13 cellular contexts compared by ENCODE assay signal in the genomic region with DNA sequence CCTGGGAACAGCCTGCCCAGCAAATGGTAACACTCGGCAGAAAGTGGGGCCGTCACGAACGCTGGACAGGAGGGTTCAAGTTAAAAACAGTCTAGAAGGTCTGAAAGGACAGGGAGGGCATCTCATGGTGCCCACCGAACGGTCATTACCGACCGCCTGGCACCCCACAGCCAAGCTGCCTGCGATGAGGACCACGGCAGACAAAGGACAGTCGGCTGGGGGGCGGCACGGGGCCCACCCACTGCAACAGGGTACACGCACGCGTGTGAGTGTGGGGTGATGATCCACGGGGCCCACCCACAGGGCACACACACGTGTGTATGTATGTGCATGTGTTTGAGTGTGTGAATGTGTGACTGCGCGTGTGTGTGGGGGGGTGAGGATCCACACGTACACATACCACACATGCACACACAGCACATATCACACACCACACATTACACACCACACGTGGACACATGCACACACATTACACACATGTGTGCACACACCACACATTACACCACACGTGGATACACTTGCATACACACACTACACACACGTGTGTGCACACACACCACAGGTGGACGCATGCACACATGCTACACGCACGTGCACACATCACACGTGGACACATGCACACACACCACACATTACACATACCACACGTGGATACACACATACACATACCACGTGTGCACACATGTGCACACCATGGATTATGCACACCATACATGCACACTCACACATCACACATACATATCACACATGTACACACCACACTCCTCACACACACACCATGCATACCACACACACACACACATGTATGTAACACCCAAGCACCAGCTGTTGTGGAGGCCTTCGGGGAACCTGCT.
DNase-seq lines count a peak whose midpoint lies in the region; ATAC-seq and TF ChIP-seq lines count a peak whose summit lies in the region.
"Had no signal": no experiment of that assay in that cellular context is flagged by ENCODE, and none has a peak within 500 bp of the region (broad histone marks: within the 10 kb centered on the region; RNA-seq: fewer than 3 reads in every experiment).

No MANE protein-coding gene starts in this region.

- no peak for DNase-seq in activated CD4-positive, alpha-beta T cell treated with anti-CD3 and anti-CD28 coated beads, Interleukin-2, amount 10 ng/mL, durations not matched to agents 24 days and 14 days
- DNase-seq in activated CD4-positive, alpha-beta T cell treated with anti-CD3 and anti-CD28 coated beads, Interleukin-2, amount 50 U/mL, for 4 hours, result no peak
- peak in 3 of 34 experiments; percentile 4 to 22 (median 11) for DNase-seq in T-cell
- DNase-seq in fibroblast of lung (ENCODE audit: low read depth in 2 of 2), result no peak
- no peak for DNase-seq in stimulated activated effector memory CD8-positive, alpha-beta T cell treated with anti-CD3 and anti-CD28 coated beads, Interleukin-12 subunit alpha, Interleukin-12 subunit beta, amount 100 ng/mL, for 72 hours (ENCODE audit: low spot score in 2 of 2)
- DNase-seq in NAMALWA (ENCODE audit: low spot score), result no peak

- peak overlapping the region; percentile 98 for H3K27ac Mint-ChIP-seq in activated CD4-positive, alpha-beta T cell treated with anti-CD3 and anti-CD28 coated beads, Interleukin-2, amount 10 ng/mL, durations not matched to agents 24 days and 14 days
- peak overlapping the region; percentile 97 to 99 for H3K27ac Mint-ChIP-seq in T-cell
- H3K27ac Mint-ChIP-seq in stimulated activated effector memory CD8-positive, alpha-beta T cell treated with anti-CD3 and anti-CD28 coated beads, Interleukin-12 subunit alpha, Interleukin-12 subunit beta, amount 100 ng/mL, for 72 hours, result peak overlapping the region; percentile 90
- H3K27ac Mint-ChIP-seq: HFFc6 had no signal

- no peaks in the 10 kb centered on the region for H3K27me3 Mint-ChIP-seq in activated CD4-positive, alpha-beta T cell treated with anti-CD3 and anti-CD28 coated beads, Interleukin-2, amount 10 ng/mL, durations not matched to agents 24 days and 14 days
- H3K27me3 Mint-ChIP-seq in T-cell, result peaks cover 0 to 1% of the 10 kb centered on the region in 2 donors

- no peaks in the 10 kb centered on the region for H3K4me1 ChIP-seq in fibroblast of lung (ENCODE audit: control insufficient read depth, extremely low read depth, insufficient read depth, low read length)
- H3K4me1 ChIP-seq: A549, psoas muscle had no signal

- peak overlapping the region; percentile 82 for H3K4me3 Mint-ChIP-seq in activated CD4-positive, alpha-beta T cell treated with anti-CD3 and anti-CD28 coated beads, Interleukin-2, amount 10 ng/mL, durations not matched to agents 24 days and 14 days
- H3K4me3 Mint-ChIP-seq in T-cell, result peak overlapping the region; percentile 79 to 82 (median 79)
- H3K4me3 Mint-ChIP-seq in stimulated activated effector memory CD8-positive, alpha-beta T cell treated with anti-CD3 and anti-CD28 coated beads, Interleukin-12 subunit alpha, Interleukin-12 subunit beta, amount 100 ng/mL, for 72 hours, result peak overlapping the region; percentile 75
- H3K4me3 Mint-ChIP-seq: HFFc6 had no signal

- no peaks in the 10 kb centered on the region for H3K27me3 ChIP-seq in fibroblast of lung (ENCODE audit: control insufficient read depth, insufficient read depth, low read length)
- H3K27me3 ChIP-seq: ascending aorta, esophagus muscularis mucosa had no signal

- H2AFZ ChIP-seq in fibroblast of lung (ENCODE audit: low read length), result no peak overlapping the region

- no peaks in the 10 kb centered on the region for H3K9me3 ChIP-seq in fibroblast of lung (ENCODE audit: control insufficient read depth, insufficient read depth, low read depth, low read length)
- H3K9me3 ChIP-seq: A549, ascending aorta, esophagus muscularis mucosa, psoas muscle had no signal

- H3K4me1 Mint-ChIP-seq in activated CD4-positive, alpha-beta T cell treated with anti-CD3 and anti-CD28 coated beads, Interleukin-2, amount 10 ng/mL, durations not matched to agents 24 days and 14 days, result peaks cover 29% of the 10 kb centered on the region
- H3K4me1 Mint-ChIP-seq in T-cell, result peaks cover 20 to 61% (median 44%) of the 10 kb centered on the region in 3 donors
- H3K4me1 Mint-ChIP-seq in stimulated activated effector memory CD8-positive, alpha-beta T cell treated with anti-CD3 and anti-CD28 coated beads, Interleukin-12 subunit alpha, Interleukin-12 subunit beta, amount 100 ng/mL, for 72 hours, result peaks cover 20% of the 10 kb centered on the region

- no peak for TF ChIP-seq CTCF in fibroblast of lung (conservative IDR thresholded peaks at IDR 0.05 in 1 of 2, IDR thresholded peaks at IDR 0.05 in 1 of 2; ENCODE audit: low read depth in 1 of 2, low read length in 2 of 2)

- H3K27ac ChIP-seq in fibroblast of lung (ENCODE audit: insufficient read depth, low read length), result peak overlapping the region; percentile 8
- H3K27ac ChIP-seq: A549, psoas muscle had no signal

- ATAC-seq in T-cell (replicated peaks in 1 of 4) (peak in 1 of 4 experiments; percentile 11), GM21619 (IDR thresholded peaks at IDR 0.05; ENCODE audit: unreplicated experiment) (no peak), HG03025 (IDR thresholded peaks at IDR 0.05; ENCODE audit: low FRiP score, unreplicated experiment) (no peak)
- no peak for ATAC-seq in stimulated activated effector memory CD8-positive, alpha-beta T cell treated with anti-CD3 and anti-CD28 coated beads, Interleukin-12 subunit alpha, Interleukin-12 subunit beta, amount 100 ng/mL, for 72 hours

- H3K4me2 ChIP-seq in fibroblast of lung (ENCODE audit: extremely low read depth, insufficient read depth, low read length), result no peak overlapping the region
- H3K4me2 ChIP-seq: A549 had no signal

- intact Hi-C loops in activated CD4-positive, alpha-beta T cell treated with anti-CD3 and anti-CD28 coated beads, Interleukin-2, amount 10 ng/mL, durations not matched to agents 24 days and 14 days (cut with micrococcal nuclease), result loop anchor here (1.0 to 5.0 kb wide), 3 partner anchors 73 to 341 kb away; no protein-coding TSS in a partner anchor

- POLR2A ChIA-PET in T-cell (lab: Charles Lee), result no interaction called here

- no peaks in the 10 kb centered on the region for H3K79me2 ChIP-seq in fibroblast of lung (ENCODE audit: control insufficient read depth, insufficient read depth, low read length)

- H4K20me1 ChIP-seq in fibroblast of lung (ENCODE audit: control insufficient read depth, extremely low read depth, insufficient read depth, low read length), result no peaks in the 10 kb centered on the region

- H3K9ac ChIP-seq in fibroblast of lung (ENCODE audit: insufficient read depth, low read length), result no peak overlapping the region

- CTCF ChIA-PET in T-cell (lab: Charles Lee), result no interaction called here

- H3K36me3 ChIP-seq in fibroblast of lung (ENCODE audit: control insufficient read depth, insufficient read depth, low read length), result peaks cover 20% of the 10 kb centered on the region

- H3K9me3 Mint-ChIP-seq in activated CD4-positive, alpha-beta T cell treated with anti-CD3 and anti-CD28 coated beads, Interleukin-2, amount 10 ng/mL, durations not matched to agents 24 days and 14 days, result no peaks in the 10 kb centered on the region
- no peaks in the 10 kb centered on the region for H3K9me3 Mint-ChIP-seq in T-cell
- H3K9me3 Mint-ChIP-seq in stimulated activated effector memory CD8-positive, alpha-beta T cell treated with anti-CD3 and anti-CD28 coated beads, Interleukin-12 subunit alpha, Interleukin-12 subunit beta, amount 100 ng/mL, for 72 hours, result no peaks in the 10 kb centered on the region
- H3K9me3 Mint-ChIP-seq: HFFc6 had no signal

- no peaks in the 10 kb centered on the region for H3K36me3 Mint-ChIP-seq in activated CD4-positive, alpha-beta T cell treated with anti-CD3 and anti-CD28 coated beads, Interleukin-2, amount 10 ng/mL, durations not matched to agents 24 days and 14 days (ENCODE audit: low read depth)
- peaks cover under 1% of the 10 kb centered on the region for H3K36me3 Mint-ChIP-seq in T-cell
- H3K36me3 Mint-ChIP-seq in stimulated activated effector memory CD8-positive, alpha-beta T cell treated with anti-CD3 and anti-CD28 coated beads, Interleukin-12 subunit alpha, Interleukin-12 subunit beta, amount 100 ng/mL, for 72 hours, result peaks cover 6% of the 10 kb centered on the region

- H3K4me3 ChIP-seq in fibroblast of lung (replicated peaks in 1 of 4; ENCODE audit: control extremely low read depth in 1 of 4, insufficient read depth in 1 of 4, low read depth in 3 of 4, low read length in 4 of 4), result no peak overlapping the region
- H3K4me3 ChIP-seq: A549, psoas muscle had no signal
